In genomic region chr16:81221731-81222130, GRCh38 we compare ENCODE assay signal across 1 cellular context.
TF ChIP-seq lines count a peak whose summit lies in the region.

No MANE protein-coding gene starts in this region.

TF ChIP-seq in GM23338, 12 proteins besides CTCF, POLR2A, EP300 and RAD21 (continued from another document):
- TF ChIP-seq, protein P1, sequence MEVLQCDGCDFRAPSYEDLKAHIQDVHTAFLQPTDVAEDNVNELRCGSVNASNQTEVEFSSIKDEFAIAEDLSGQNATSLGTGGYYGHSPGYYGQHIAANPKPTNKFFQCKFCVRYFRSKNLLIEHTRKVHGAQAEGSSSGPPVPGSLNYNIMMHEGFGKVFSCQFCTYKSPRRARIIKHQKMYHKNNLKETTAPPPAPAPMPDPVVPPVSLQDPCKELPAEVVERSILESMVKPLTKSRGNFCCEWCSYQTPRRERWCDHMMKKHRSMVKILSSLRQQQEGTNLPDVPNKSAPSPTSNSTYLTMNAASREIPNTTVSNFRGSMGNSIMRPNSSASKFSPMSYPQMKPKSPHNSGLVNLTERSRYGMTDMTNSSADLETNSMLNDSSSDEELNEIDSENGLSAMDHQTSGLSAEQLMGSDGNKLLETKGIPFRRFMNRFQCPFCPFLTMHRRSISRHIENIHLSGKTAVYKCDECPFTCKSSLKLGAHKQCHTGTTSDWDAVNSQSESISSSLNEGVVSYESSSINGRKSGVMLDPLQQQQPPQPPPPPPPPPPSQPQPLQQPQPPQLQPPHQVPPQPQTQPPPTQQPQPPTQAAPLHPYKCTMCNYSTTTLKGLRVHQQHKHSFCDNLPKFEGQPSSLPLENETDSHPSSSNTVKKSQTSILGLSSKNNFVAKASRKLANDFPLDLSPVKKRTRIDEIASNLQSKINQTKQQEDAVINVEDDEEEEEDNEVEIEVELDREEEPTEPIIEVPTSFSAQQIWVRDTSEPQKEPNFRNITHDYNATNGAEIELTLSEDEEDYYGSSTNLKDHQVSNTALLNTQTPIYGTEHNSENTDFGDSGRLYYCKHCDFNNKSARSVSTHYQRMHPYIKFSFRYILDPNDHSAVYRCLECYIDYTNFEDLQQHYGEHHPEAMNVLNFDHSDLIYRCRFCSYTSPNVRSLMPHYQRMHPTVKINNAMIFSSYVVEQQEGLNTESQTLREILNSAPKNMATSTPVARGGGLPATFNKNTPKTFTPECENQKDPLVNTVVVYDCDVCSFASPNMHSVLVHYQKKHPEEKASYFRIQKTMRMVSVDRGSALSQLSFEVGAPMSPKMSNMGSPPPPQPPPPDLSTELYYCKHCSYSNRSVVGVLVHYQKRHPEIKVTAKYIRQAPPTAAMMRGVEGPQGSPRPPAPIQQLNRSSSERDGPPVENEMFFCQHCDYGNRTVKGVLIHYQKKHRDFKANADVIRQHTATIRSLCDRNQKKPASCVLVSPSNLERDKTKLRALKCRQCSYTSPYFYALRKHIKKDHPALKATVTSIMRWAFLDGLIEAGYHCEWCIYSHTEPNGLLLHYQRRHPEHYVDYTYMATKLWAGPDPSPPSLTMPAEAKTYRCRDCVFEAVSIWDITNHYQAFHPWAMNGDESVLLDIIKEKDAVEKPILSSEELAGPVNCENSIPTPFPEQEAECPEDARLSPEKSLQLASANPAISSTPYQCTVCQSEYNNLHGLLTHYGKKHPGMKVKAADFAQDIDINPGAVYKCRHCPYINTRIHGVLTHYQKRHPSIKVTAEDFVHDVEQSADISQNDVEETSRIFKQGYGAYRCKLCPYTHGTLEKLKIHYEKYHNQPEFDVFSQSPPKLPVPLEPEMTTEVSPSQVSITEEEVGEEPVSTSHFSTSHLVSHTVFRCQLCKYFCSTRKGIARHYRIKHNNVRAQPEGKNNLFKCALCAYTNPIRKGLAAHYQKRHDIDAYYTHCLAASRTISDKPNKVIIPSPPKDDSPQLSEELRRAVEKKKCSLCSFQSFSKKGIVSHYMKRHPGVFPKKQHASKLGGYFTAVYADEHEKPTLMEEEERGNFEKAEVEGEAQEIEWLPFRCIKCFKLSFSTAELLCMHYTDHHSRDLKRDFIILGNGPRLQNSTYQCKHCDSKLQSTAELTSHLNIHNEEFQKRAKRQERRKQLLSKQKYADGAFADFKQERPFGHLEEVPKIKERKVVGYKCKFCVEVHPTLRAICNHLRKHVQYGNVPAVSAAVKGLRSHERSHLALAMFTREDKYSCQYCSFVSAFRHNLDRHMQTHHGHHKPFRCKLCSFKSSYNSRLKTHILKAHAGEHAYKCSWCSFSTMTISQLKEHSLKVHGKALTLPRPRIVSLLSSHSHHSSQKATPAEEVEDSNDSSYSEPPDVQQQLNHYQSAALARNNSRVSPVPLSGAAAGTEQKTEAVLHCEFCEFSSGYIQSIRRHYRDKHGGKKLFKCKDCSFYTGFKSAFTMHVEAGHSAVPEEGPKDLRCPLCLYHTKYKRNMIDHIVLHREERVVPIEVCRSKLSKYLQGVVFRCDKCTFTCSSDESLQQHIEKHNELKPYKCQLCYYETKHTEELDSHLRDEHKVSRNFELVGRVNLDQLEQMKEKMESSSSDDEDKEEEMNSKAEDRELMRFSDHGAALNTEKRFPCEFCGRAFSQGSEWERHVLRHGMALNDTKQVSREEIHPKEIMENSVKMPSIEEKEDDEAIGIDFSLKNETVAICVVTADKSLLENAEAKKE (CRISPR knock-in tag; IDR thresholded peaks at IDR 0.05): no peak
- TF ChIP-seq POLR2AphosphoS5 (IDR thresholded peaks at IDR 0.05; ENCODE audit: low read depth): no peak
- TF ChIP-seq, protein P2, sequence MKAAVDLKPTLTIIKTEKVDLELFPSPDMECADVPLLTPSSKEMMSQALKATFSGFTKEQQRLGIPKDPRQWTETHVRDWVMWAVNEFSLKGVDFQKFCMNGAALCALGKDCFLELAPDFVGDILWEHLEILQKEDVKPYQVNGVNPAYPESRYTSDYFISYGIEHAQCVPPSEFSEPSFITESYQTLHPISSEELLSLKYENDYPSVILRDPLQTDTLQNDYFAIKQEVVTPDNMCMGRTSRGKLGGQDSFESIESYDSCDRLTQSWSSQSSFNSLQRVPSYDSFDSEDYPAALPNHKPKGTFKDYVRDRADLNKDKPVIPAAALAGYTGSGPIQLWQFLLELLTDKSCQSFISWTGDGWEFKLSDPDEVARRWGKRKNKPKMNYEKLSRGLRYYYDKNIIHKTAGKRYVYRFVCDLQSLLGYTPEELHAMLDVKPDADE (IDR thresholded peaks at IDR 0.05): no peak
- TF ChIP-seq JUNB (IDR thresholded peaks at IDR 0.05; ENCODE audit: unreplicated experiment): no peak
